In the genomic region with DNA sequence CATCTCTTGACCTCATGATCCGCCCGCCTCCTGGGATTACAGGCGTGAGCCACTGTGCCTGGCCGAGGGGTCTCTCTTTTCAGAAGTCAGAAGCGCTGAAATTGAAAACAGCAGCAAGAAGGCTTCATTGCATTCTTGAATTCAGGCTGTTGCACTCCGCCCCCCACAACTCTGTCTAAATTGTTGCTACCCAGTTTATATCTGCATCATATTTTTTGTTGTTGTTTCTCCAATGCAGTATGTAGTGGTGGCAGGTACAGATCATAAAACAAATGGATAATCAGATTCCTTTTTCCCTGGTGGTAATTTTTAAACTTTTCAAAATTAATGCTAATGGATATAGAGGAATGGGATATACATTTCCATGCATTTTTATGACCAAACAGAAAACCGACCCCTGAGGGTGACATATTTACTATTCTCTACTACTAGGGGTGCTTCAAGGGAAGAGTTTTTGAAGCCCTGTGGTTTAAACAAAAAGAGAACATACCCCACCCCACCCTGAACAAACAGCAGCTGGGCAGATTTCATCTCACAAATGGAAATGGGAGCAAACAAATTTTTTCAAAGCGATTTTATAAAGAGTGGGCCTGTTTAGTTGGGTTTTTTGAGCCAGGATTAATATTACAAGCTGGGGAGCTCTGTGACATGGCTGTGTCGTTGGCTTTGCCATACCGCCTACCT, we compare ENCODE assay signal across 20 cellular contexts. TPM values are rescaled to one million over a fixed set of nuclear protein-coding genes. Genes with fewer than 3 reads are reported as not detected.
DNase-seq lines count a peak whose midpoint lies in the region; ATAC-seq and TF ChIP-seq lines count a peak whose summit lies in the region.
"Had no signal": no experiment of that assay in that cellular context is flagged by ENCODE, and none has a peak within 500 bp of the region (broad histone marks: within the 10 kb centered on the region; RNA-seq: fewer than 3 reads in every experiment).

No MANE protein-coding gene starts in this region.

- H3K4me3 ChIP-seq in Loucy (ENCODE audit: low read length, poor library complexity, severe bottlenecking) (no peak overlapping the region), sigmoid colon (no peak overlapping the region)
- H3K4me3 ChIP-seq: tibial artery had no signal

- no peak for TF ChIP-seq POLR2A in sigmoid colon (IDR thresholded peaks at IDR 0.05)

- no peaks in the 10 kb centered on the region for H3K9me2 ChIP-seq in Loucy (replicated peaks; ENCODE audit: low read depth, low read length)

- no peaks in the 10 kb centered on the region for H3K27me3 Mint-ChIP-seq in activated T-cell treated with anti-CD3 and anti-CD28 coated beads, Interleukin-2, amount 50 U/mL, for 72 hours (ENCODE audit: low read depth)
- no peaks in the 10 kb centered on the region for H3K27me3 Mint-ChIP-seq in activated T-helper 17 cell treated with anti-CD3 and anti-CD28 coated beads, Interleukin-2, amount 50 U/mL, for 72 hours
- H3K27me3 Mint-ChIP-seq in nephron progenitor cell (ENCODE audit: low read depth, poor library complexity) (no peaks in the 10 kb centered on the region), MCF 10A (ENCODE audit: insufficient read depth, unreplicated experiment) (no peaks in the 10 kb centered on the region)

- DNase-seq in activated T-cell treated with anti-CD3 and anti-CD28 coated beads, Interleukin-2, amount 50 U/mL, for 72 hours = no peak
- no peak for DNase-seq in activated T-cell treated with anti-CD3 and anti-CD28 coated beads, Interleukin-2, amount 50 U/mL, for 1 hour
- no peak for DNase-seq in nephron progenitor cell
- DNase-seq in sigmoid colon = no peak
- DNase-seq in MCF 10A (ENCODE audit: unreplicated experiment) = no peak
- DNase-seq: activated gamma-delta T cell, brain microvascular endothelial cell, NCI-H345, Right ventricle myocardium superior, small intestine, T1000, tibial artery had no signal

- no peak overlapping the region for H3K27ac ChIP-seq in sigmoid colon
- H3K27ac ChIP-seq: brain microvascular endothelial cell, tibial artery had no signal

- ATAC-seq in activated T-cell treated with anti-CD3 and anti-CD28 coated beads, Interleukin-2, amount 50 U/mL, for 72 hours (replicated peaks in 1 of 2) = no peak
- no peak for ATAC-seq in activated T-helper 17 cell treated with anti-CD3 and anti-CD28 coated beads, Interleukin-2, amount 50 U/mL, for 72 hours (replicated peaks)
- ATAC-seq in GM18873 (IDR thresholded peaks at IDR 0.05; ENCODE audit: low FRiP score, unreplicated experiment) = no peak

- H2AFZ ChIP-seq in Loucy (ENCODE audit: low read length) = no peak overlapping the region

- TF ChIP-seq EP300 in sigmoid colon (IDR thresholded peaks at IDR 0.05) = no peak

- intact Hi-C loops in sigmoid colon (cut with DNase I) = no loop called here
- intact Hi-C loops in MCF 10A (cut with micrococcal nuclease) = loop anchor here (5.0 kb wide), 1 partner anchor 402 kb away; no protein-coding TSS in a partner anchor

- H3K36me3 ChIP-seq in Loucy (ENCODE audit: insufficient read depth, low read length) (peaks cover 32% of the 10 kb centered on the region), sigmoid colon (no peaks in the 10 kb centered on the region)
- H3K36me3 ChIP-seq: brain microvascular endothelial cell, tibial artery had no signal

- H3K9me3 Mint-ChIP-seq in activated T-cell treated with anti-CD3 and anti-CD28 coated beads, Interleukin-2, amount 50 U/mL, for 72 hours = no peaks in the 10 kb centered on the region
- H3K9me3 Mint-ChIP-seq in activated T-helper 17 cell treated with anti-CD3 and anti-CD28 coated beads, Interleukin-2, amount 50 U/mL, for 72 hours = no peaks in the 10 kb centered on the region
- no peaks in the 10 kb centered on the region for H3K9me3 Mint-ChIP-seq in nephron progenitor cell
- H3K9me3 Mint-ChIP-seq in MCF 10A (ENCODE audit: unreplicated experiment) = no peaks in the 10 kb centered on the region

- TF ChIP-seq CTCF in Loucy (conservative IDR thresholded peaks at IDR 0.05; ENCODE audit: low read length) (no peak), nephron progenitor cell (IDR thresholded peaks at IDR 0.05) (no peak), sigmoid colon (IDR thresholded peaks at IDR 0.05) (no peak), MCF 10A (IDR thresholded peaks at IDR 0.05; ENCODE audit: unreplicated experiment) (no peak)

- H4K20me1 ChIP-seq in Loucy (ENCODE audit: insufficient read depth, low read length, poor library complexity, severe bottlenecking) = peaks cover 9% of the 10 kb centered on the region

- H3K4me1 Mint-ChIP-seq in activated T-cell treated with anti-CD3 and anti-CD28 coated beads, Interleukin-2, amount 50 U/mL, for 72 hours (ENCODE audit: low read depth) = peaks cover 99% of the 10 kb centered on the region
- H3K4me1 Mint-ChIP-seq in activated T-helper 17 cell treated with anti-CD3 and anti-CD28 coated beads, Interleukin-2, amount 50 U/mL, for 72 hours = peaks cover 60% of the 10 kb centered on the region
- H3K4me1 Mint-ChIP-seq in nephron progenitor cell (peaks cover 78% of the 10 kb centered on the region), MCF 10A (ENCODE audit: insufficient read depth, unreplicated experiment) (no peaks in the 10 kb centered on the region)

- peak overlapping the region; percentile 65 to 89 for H3K4me3 Mint-ChIP-seq in activated T-cell treated with anti-CD3 and anti-CD28 coated beads, Interleukin-2, amount 50 U/mL, for 72 hours
- peak overlapping the region; percentile 83 for H3K4me3 Mint-ChIP-seq in activated T-helper 17 cell treated with anti-CD3 and anti-CD28 coated beads, Interleukin-2, amount 50 U/mL, for 72 hours
- no peak overlapping the region for H3K4me3 Mint-ChIP-seq in nephron progenitor cell
- no peak overlapping the region for H3K4me3 Mint-ChIP-seq in MCF 10A (ENCODE audit: unreplicated experiment)

- CTCF ChIA-PET in MCF 10A (lab: Yijun Ruan, JAX) = no interaction called here

- H3K27ac Mint-ChIP-seq in activated T-cell treated with anti-CD3 and anti-CD28 coated beads, Interleukin-2, amount 50 U/mL, for 72 hours = peak overlapping the region; percentile 98
- H3K27ac Mint-ChIP-seq in activated T-helper 17 cell treated with anti-CD3 and anti-CD28 coated beads, Interleukin-2, amount 50 U/mL, for 72 hours = peak overlapping the region; percentile 77
- H3K27ac Mint-ChIP-seq in nephron progenitor cell (peak overlapping the region; percentile 71), MCF 10A (ENCODE audit: low read depth, unreplicated experiment) (no peak overlapping the region)

- peaks cover 100% of the 10 kb centered on the region for H3K79me2 ChIP-seq in Loucy (ENCODE audit: insufficient read depth, low read length)

- no peaks in the 10 kb centered on the region for H3K27me3 ChIP-seq in Loucy (ENCODE audit: insufficient read depth, low read length, poor library complexity, severe bottlenecking)
- no peaks in the 10 kb centered on the region for H3K27me3 ChIP-seq in sigmoid colon
- H3K27me3 ChIP-seq: brain microvascular endothelial cell had no signal

- H3K4me2 ChIP-seq in Loucy (ENCODE audit: low read depth, low read length, poor library complexity, severe bottlenecking) = peak overlapping the region; percentile 29

- H3K9ac ChIP-seq in Loucy (ENCODE audit: low read depth, low read length, poor library complexity, severe bottlenecking) = peak overlapping the region; percentile 56

- H3K4me1 ChIP-seq in Loucy (ENCODE audit: insufficient read depth, low read length, poor library complexity, severe bottlenecking) = peaks cover 86% of the 10 kb centered on the region
- no peaks in the 10 kb centered on the region for H3K4me1 ChIP-seq in sigmoid colon
- H3K4me1 ChIP-seq: tibial artery had no signal

- no TSS peak for BruUV-seq in MCF 10A (replicated peaks; lab: Mats Ljungman, UMichigan)

- POLR2A ChIA-PET in MCF 10A (lab: Yijun Ruan, JAX) = interaction anchor here (0.7 kb wide), 1 partner anchor 85 kb away, joined by 4 read pairs; no protein-coding TSS in a partner anchor

- H3F3A ChIP-seq in Loucy (ENCODE audit: low read depth) = no peaks in the 10 kb centered on the region

- H3K9me3 ChIP-seq in Loucy (ENCODE audit: insufficient read depth, low read depth, low read length) (no peaks in the 10 kb centered on the region), sigmoid colon (no peaks in the 10 kb centered on the region)
- H3K9me3 ChIP-seq: tibial artery had no signal

- peaks cover 0 to 8% of the 10 kb centered on the region in 2 donors for H3K36me3 Mint-ChIP-seq in activated T-cell treated with anti-CD3 and anti-CD28 coated beads, Interleukin-2, amount 50 U/mL, for 72 hours (ENCODE audit: insufficient read depth in 2 of 2)
- peaks cover 24% of the 10 kb centered on the region for H3K36me3 Mint-ChIP-seq in activated T-helper 17 cell treated with anti-CD3 and anti-CD28 coated beads, Interleukin-2, amount 50 U/mL, for 72 hours (ENCODE audit: low read depth)
- no peaks in the 10 kb centered on the region for H3K36me3 Mint-ChIP-seq in nephron progenitor cell (ENCODE audit: low read depth)
- no peaks in the 10 kb centered on the region for H3K36me3 Mint-ChIP-seq in MCF 10A (ENCODE audit: insufficient read depth, unreplicated experiment)

- WGBS in sigmoid colon, 2 donors = 81 to 84% methylated on average over 10 of the region's 10 CpGs

RNA-seq across cellular contexts. Expression of a gene that starts 16.1 kb away (rescaled TPM):
- 1 to 10 TPM; 1.4 to 2.5 TPM for total RNA-seq in activated T-cell treated with anti-CD3 and anti-CD28 coated beads, Interleukin-2, amount 50 U/mL, for 72 hours
- total RNA-seq in activated T-helper 17 cell treated with anti-CD3 and anti-CD28 coated beads, Interleukin-2, amount 50 U/mL, for 72 hours = 1 to 10 TPM; 4.0 to 4.4 TPM
- total RNA-seq in sigmoid colon = not detected
- polyA plus RNA-seq in sigmoid colon = under 1 TPM in 1 of 3 donors, not detected in 2; 0.41 TPM
- total RNA-seq in MCF 10A (2022) = not detected in 2 replicates
- total RNA-seq: dermis microvascular lymphatic vessel endothelial cell, myocyte, Right ventricle myocardium superior had no signal
- polyA plus RNA-seq: liver had no signal

RNA-seq across cellular contexts. Expression of a gene that starts 43.2 kb away (rescaled TPM):
- 10 to 100 TPM; 56.4 to 59.4 TPM for total RNA-seq in activated T-cell treated with anti-CD3 and anti-CD28 coated beads, Interleukin-2, amount 50 U/mL, for 72 hours
- 10 to 100 TPM; 50.7 to 94.2 TPM for total RNA-seq in activated T-helper 17 cell treated with anti-CD3 and anti-CD28 coated beads, Interleukin-2, amount 50 U/mL, for 72 hours
- total RNA-seq in sigmoid colon (1 to 10 TPM in 2 of 4 donors, under 1 TPM in 2; 0.49 to 1.8 (median 1.0) TPM), MCF 10A (2022) (0.12 TPM in 1 of 2 replicates, not detected in the other)
- polyA plus RNA-seq in sigmoid colon = 1 to 10 TPM in 2 of 3 donors, under 1 TPM in 1; 0.46 to 9.7 (median 3.6) TPM
- total RNA-seq: dermis microvascular lymphatic vessel endothelial cell, myocyte had no signal

RNA-seq across cellular contexts. Expression of a gene that starts 50.5 kb away (rescaled TPM):
- total RNA-seq in activated T-cell treated with anti-CD3 and anti-CD28 coated beads, Interleukin-2, amount 50 U/mL, for 72 hours = under 1 TPM; 0.46 to 0.77 TPM
- total RNA-seq in activated T-helper 17 cell treated with anti-CD3 and anti-CD28 coated beads, Interleukin-2, amount 50 U/mL, for 72 hours = 1 to 10 TPM in 1 of 2 donors, under 1 TPM in 1; 0.58 to 1.2 TPM
- total RNA-seq in sigmoid colon (not detected), MCF 10A (2022) (not detected in 2 replicates)
- under 1 TPM in 1 of 3 donors, not detected in 2; 0.09 TPM for polyA plus RNA-seq in sigmoid colon
- total RNA-seq: dermis microvascular lymphatic vessel endothelial cell, liver, myocyte, posterior vena cava, Right ventricle myocardium superior had no signal
- polyA plus RNA-seq: esophagus, liver had no signal

RNA-seq across cellular contexts. Expression of a gene that starts 50.7 kb away (rescaled TPM):
- under 1 TPM; 0.81 to 0.89 TPM for total RNA-seq in activated T-cell treated with anti-CD3 and anti-CD28 coated beads, Interleukin-2, amount 50 U/mL, for 72 hours
- 1 to 10 TPM in 1 of 2 donors, under 1 TPM in 1; 0.37 to 1.3 TPM for total RNA-seq in activated T-helper 17 cell treated with anti-CD3 and anti-CD28 coated beads, Interleukin-2, amount 50 U/mL, for 72 hours
- total RNA-seq in sigmoid colon (under 1 TPM; under 0.01 to 0.71 (median 0.08) TPM), MCF 10A (2022) (33.1 and 41.3 TPM in 2 replicates)
- 10 to 100 TPM; 10.2 to 19.5 (median 17.8) TPM for polyA plus RNA-seq in sigmoid colon
- total RNA-seq: dermis microvascular lymphatic vessel endothelial cell, myocyte had no signal

Comparison
In these comparisons a context has a peak if more than half of its experiments do, and no peak if none do; other contexts are left out.
1. H3K4me3 Mint-ChIP-seq: peak in activated T-cell treated with anti-CD3 and anti-CD28 coated beads, Interleukin-2, amount 50 U/mL, for 72 hours (2 of 2) and activated T-helper 17 cell treated with anti-CD3 and anti-CD28 coated beads, Interleukin-2, amount 50 U/mL, for 72 hours (single experiment); none in nephron progenitor cell (single experiment) and MCF 10A (single experiment).
2. RNA of a gene that starts 43.2 kb away (total RNA-seq): 50.7 to 94.2 TPM in activated T-helper 17 cell treated with anti-CD3 and anti-CD28 coated beads, Interleukin-2, amount 50 U/mL, for 72 hours and 56.4 to 59.4 TPM in activated T-cell treated with anti-CD3 and anti-CD28 coated beads, Interleukin-2, amount 50 U/mL, for 72 hours; 0.49 to 1.8 TPM in sigmoid colon and 0.12 TPM in MCF 10A; every median in the first group is over 10 times any median in the second.